In genomic region chr12:76763746-76764675, GRCh38 we compare ENCODE assay signal across 8 cellular contexts. TPM values are rescaled to one million over a fixed set of nuclear protein-coding genes. Genes with fewer than 3 reads are reported as not detected.
DNase-seq lines count a peak whose midpoint lies in the region; ATAC-seq, FAIRE-seq and TF ChIP-seq lines count a peak whose summit lies in the region.

A gene with protein sequence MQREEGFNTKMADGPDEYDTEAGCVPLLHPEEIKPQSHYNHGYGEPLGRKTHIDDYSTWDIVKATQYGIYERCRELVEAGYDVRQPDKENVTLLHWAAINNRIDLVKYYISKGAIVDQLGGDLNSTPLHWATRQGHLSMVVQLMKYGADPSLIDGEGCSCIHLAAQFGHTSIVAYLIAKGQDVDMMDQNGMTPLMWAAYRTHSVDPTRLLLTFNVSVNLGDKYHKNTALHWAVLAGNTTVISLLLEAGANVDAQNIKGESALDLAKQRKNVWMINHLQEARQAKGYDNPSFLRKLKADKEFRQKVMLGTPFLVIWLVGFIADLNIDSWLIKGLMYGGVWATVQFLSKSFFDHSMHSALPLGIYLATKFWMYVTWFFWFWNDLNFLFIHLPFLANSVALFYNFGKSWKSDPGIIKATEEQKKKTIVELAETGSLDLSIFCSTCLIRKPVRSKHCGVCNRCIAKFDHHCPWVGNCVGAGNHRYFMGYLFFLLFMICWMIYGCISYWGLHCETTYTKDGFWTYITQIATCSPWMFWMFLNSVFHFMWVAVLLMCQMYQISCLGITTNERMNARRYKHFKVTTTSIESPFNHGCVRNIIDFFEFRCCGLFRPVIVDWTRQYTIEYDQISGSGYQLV (plus strand): TSS chr12:76764115. CDS start chr12:76764237, 122 bp downstream.

- H3K4me2 ChIP-seq in parathyroid adenoma (ENCODE audit: low read length) = peak within 1 kb of the TSS; percentile 75

- ATAC-seq in HG02840 (IDR thresholded peaks at IDR 0.05; ENCODE audit: low FRiP score, unreplicated experiment) = peak; percentile 93
- peak; percentile 90 for ATAC-seq in activated naive CD8-positive, alpha-beta T cell treated with anti-CD3 and anti-CD28 coated beads, Interleukin-2, amount 50 U/mL, for 24 hours

- TF ChIP-seq CTCF in cardiac muscle cell (IDR thresholded peaks at IDR 0.05; ENCODE audit: low read depth, low read length) (no peak), parathyroid adenoma (IDR thresholded peaks at IDR 0.05) (no peak), tibial artery (IDR thresholded peaks at IDR 0.05) (no peak)

- peaks cover 36% of the 10 kb centered on the region for H3K79me2 ChIP-seq in parathyroid adenoma

- H3K27me3 ChIP-seq in cardiac muscle cell (no peaks in the 10 kb centered on the region), parathyroid adenoma (ENCODE audit: control insufficient read depth, insufficient read depth, low read length) (no peaks in the 10 kb centered on the region), tibial artery (no peaks in the 10 kb centered on the region)

- H3K36me3 Mint-ChIP-seq in activated naive CD8-positive, alpha-beta T cell treated with anti-CD3 and anti-CD28 coated beads, Interleukin-2, amount 50 U/mL, for 24 hours (ENCODE audit: low read depth) = no peaks in the 10 kb centered on the region

- peak within 1 kb of the TSS; percentile 96 for H3K4me3 Mint-ChIP-seq in activated naive CD8-positive, alpha-beta T cell treated with anti-CD3 and anti-CD28 coated beads, Interleukin-2, amount 50 U/mL, for 24 hours

- peak within 1 kb of the TSS; percentile 99 for H2AFZ ChIP-seq in parathyroid adenoma

- TF ChIP-seq POLR2A in GM12891 (IDR thresholded peaks at IDR 0.05; ENCODE audit: low read depth, low read length) = peak; percentile 95

- DNase-seq in GM12891 (ENCODE audit: insufficient read length, low spot score) (peak; percentile 80), NCI-H1436 (lab: John Stamatoyannopoulos, UW) (peak; percentile 92), SW480 (ENCODE audit: low spot score) (peak; percentile 93), cardiac muscle cell (ENCODE audit: low read depth in 1 of 2, low spot score in 1 of 2) (peak; percentile 92 to 97), tibial artery (peak; percentile 90 to 95)
- DNase-seq in activated naive CD8-positive, alpha-beta T cell treated with anti-CD3 and anti-CD28 coated beads, Interleukin-2, amount 50 U/mL, for 24 hours = peak; percentile 90

- peak within 1 kb of the TSS; percentile 99 for H3K27ac ChIP-seq in cardiac muscle cell
- peak within 1 kb of the TSS; percentile 98 for H3K27ac ChIP-seq in parathyroid adenoma
- H3K27ac ChIP-seq in tibial artery = peak within 1 kb of the TSS; percentile 94 to 95

- H3K4me1 Mint-ChIP-seq in activated naive CD8-positive, alpha-beta T cell treated with anti-CD3 and anti-CD28 coated beads, Interleukin-2, amount 50 U/mL, for 24 hours = peaks cover 45% of the 10 kb centered on the region

- FAIRE-seq in GM12891 (lab: Jason Lieb, UNC) = peak; percentile 90

- peak within 1 kb of the TSS; percentile 96 for H3K27ac Mint-ChIP-seq in activated naive CD8-positive, alpha-beta T cell treated with anti-CD3 and anti-CD28 coated beads, Interleukin-2, amount 50 U/mL, for 24 hours

- intact Hi-C loops in tibial artery (cut with DNase I; ENCODE audit: low total_unique reads) = loop anchor here (5.0 kb wide), 1 partner anchor 113 kb away; the partner anchor contains the start of gene CSRP2

- no peaks in the 10 kb centered on the region for H3K9me3 Mint-ChIP-seq in activated naive CD8-positive, alpha-beta T cell treated with anti-CD3 and anti-CD28 coated beads, Interleukin-2, amount 50 U/mL, for 24 hours

- H3K4me3 ChIP-seq in cardiac muscle cell (peak within 1 kb of the TSS; percentile 77), parathyroid adenoma (ENCODE audit: low read depth, low read length) (peak within 1 kb of the TSS; percentile 94), tibial artery (peak within 1 kb of the TSS; percentile 69 to 74)

- H3K9ac ChIP-seq in parathyroid adenoma = peak within 1 kb of the TSS; percentile 85

- H3K9me3 ChIP-seq in cardiac muscle cell (ENCODE audit: low read depth) (no peaks in the 10 kb centered on the region), parathyroid adenoma (ENCODE audit: control insufficient read depth, low read length) (no peaks in the 10 kb centered on the region), tibial artery (no peaks in the 10 kb centered on the region)

- H3K36me3 ChIP-seq in cardiac muscle cell = no peaks in the 10 kb centered on the region
- H3K36me3 ChIP-seq in parathyroid adenoma (ENCODE audit: control insufficient read depth, insufficient read depth, low read length) = no peaks in the 10 kb centered on the region
- H3K36me3 ChIP-seq in tibial artery = no peaks in the 10 kb centered on the region

- H3K4me1 ChIP-seq in cardiac muscle cell (ENCODE audit: low read depth) = peaks cover 4% of the 10 kb centered on the region
- peaks cover 13% of the 10 kb centered on the region for H3K4me1 ChIP-seq in parathyroid adenoma
- peaks cover 0 to 33% (median 9%) of the 10 kb centered on the region in 4 donors for H3K4me1 ChIP-seq in tibial artery

- H3K27me3 Mint-ChIP-seq in activated naive CD8-positive, alpha-beta T cell treated with anti-CD3 and anti-CD28 coated beads, Interleukin-2, amount 50 U/mL, for 24 hours = no peaks in the 10 kb centered on the region

TF ChIP-seq in GM12891, 5 proteins besides CTCF, POLR2A, EP300 and RAD21:
- TF ChIP-seq POU2F2 (IDR thresholded peaks at IDR 0.05; ENCODE audit: low read depth, low read length) (peak; percentile 65), SPI1 (IDR thresholded peaks at IDR 0.05; ENCODE audit: low read depth, low read length) (peak; percentile 44; the same call in 1 of the 2 replicates), POLR2AphosphoS5 (IDR thresholded peaks at IDR 0.05; ENCODE audit: low read depth, low read length) (peak; percentile 94), TAF1 (IDR thresholded peaks at IDR 0.05; ENCODE audit: low read depth, low read length) (peak; percentile 85), PAX5 (IDR thresholded peaks at IDR 0.05; ENCODE audit: insufficient read depth, low read length, severe bottlenecking) (peak; percentile 49)
TF ChIP-seq in GM12891: peak in this region for 5.

RNA-seq across cellular contexts. Expression of the gene that starts here (rescaled TPM):
- 7.2 TPM for polyA plus RNA-seq in GM12891 (2012; ENCODE audit: low read depth, missing spikeins)
- total RNA-seq in cardiac muscle cell = 21.6 and 29.5 TPM in 2 replicates
- polyA plus RNA-seq in cardiac muscle cell = 21.1 and 32.0 TPM in 2 replicates

Comparison
In these comparisons a context has a peak if more than half of its experiments do, and no peak if none do; other contexts are left out.
1. Peak in every context shown above with its lines: DNase-seq, ATAC-seq, H3K4me3 ChIP-seq and H3K27ac ChIP-seq.